Comparison of ENCODE assay signal across 1 cellular context in genomic region chr2:74043345-74044329, GRCh38.
TF ChIP-seq lines count a peak whose summit lies in the region.

No MANE protein-coding gene starts in this region.

TF ChIP-seq in HepG2, 621 proteins besides CTCF, POLR2A, EP300 and RAD21 (continues in another document):
- peak; percentile 54 for TF ChIP-seq HNF4G (IDR thresholded peaks at IDR 0.05; ENCODE audit: borderline replicate concordance, low read depth, low read length)
- no peak for TF ChIP-seq HNF4G (CRISPR knock-in tag; IDR thresholded peaks at IDR 0.05; ENCODE audit: borderline replicate concordance, low read depth)
- TF ChIP-seq ZSCAN9 (CRISPR knock-in tag; IDR thresholded peaks at IDR 0.05; ENCODE audit: borderline replicate concordance), result no peak
- no peak for TF ChIP-seq ZNF563 (CRISPR knock-in tag; IDR thresholded peaks at IDR 0.05)
- TF ChIP-seq ZNF281 (CRISPR knock-in tag; IDR thresholded peaks at IDR 0.05; ENCODE audit: borderline replicate concordance), result peak; percentile 95
- no peak; the same call in 1 of the 2 replicates for TF ChIP-seq IRF9 (CRISPR knock-in tag; IDR thresholded peaks at IDR 0.05; ENCODE audit: borderline replicate concordance)
- peak; percentile 61; the same call in 1 of the 2 replicates for TF ChIP-seq ZNF614 (CRISPR knock-in tag; IDR thresholded peaks at IDR 0.05; ENCODE audit: borderline replicate concordance)
- 0 out of 2 replicates have a peak, but pooled peaks have one; percentile 11 for TF ChIP-seq POGK (CRISPR knock-in tag; conservative IDR thresholded peaks at IDR 0.05)
- no peak for TF ChIP-seq ZNF556 (CRISPR knock-in tag; IDR thresholded peaks at IDR 0.05; ENCODE audit: borderline replicate concordance)
- TF ChIP-seq HMGXB3 (CRISPR knock-in tag; IDR thresholded peaks at IDR 0.05; ENCODE audit: borderline replicate concordance), result no peak
- no peak for TF ChIP-seq ZNF777 (CRISPR knock-in tag; IDR thresholded peaks at IDR 0.05)
- TF ChIP-seq ZNF501 (CRISPR knock-in tag; IDR thresholded peaks at IDR 0.05), result peak; percentile 68
- no peak for TF ChIP-seq ZNF569 (CRISPR knock-in tag; IDR thresholded peaks at IDR 0.05; ENCODE audit: borderline replicate concordance)
- TF ChIP-seq TEAD3 (CRISPR knock-in tag; optimal IDR thresholded peaks at IDR 0.05; ENCODE audit: borderline replicate concordance), result peak; percentile 58
- no peak for TF ChIP-seq HOXA9 (CRISPR knock-in tag; IDR thresholded peaks at IDR 0.05; ENCODE audit: borderline replicate concordance)
- TF ChIP-seq HOXA3 (CRISPR knock-in tag; IDR thresholded peaks at IDR 0.05), result 0 out of 2 replicates have a peak, but pooled peaks have one; percentile 27
- TF ChIP-seq HNF1B (CRISPR knock-in tag; IDR thresholded peaks at IDR 0.05), result no peak; the same call in 1 of the 2 replicates
- TF ChIP-seq MED13 (CRISPR knock-in tag; IDR thresholded peaks at IDR 0.05), result no peak
- 0 out of 2 replicates have a peak, but pooled peaks have one; percentile 58 for TF ChIP-seq SP5 (CRISPR knock-in tag; IDR thresholded peaks at IDR 0.05; ENCODE audit: borderline replicate concordance, low read depth)
- TF ChIP-seq POGZ (CRISPR knock-in tag; IDR thresholded peaks at IDR 0.05), result peak; percentile 23
- peak in 1 of 2 experiments; percentile 60; a peak in 1 of 4 replicates for TF ChIP-seq NR2F1 (CRISPR knock-in tag; IDR thresholded peaks at IDR 0.05)
- TF ChIP-seq ZNF121 (CRISPR knock-in tag; IDR thresholded peaks at IDR 0.05), result peak; percentile 84
- no peak for TF ChIP-seq ATF5 (CRISPR knock-in tag; IDR thresholded peaks at IDR 0.05; ENCODE audit: low read depth)
- 0 out of 2 replicates have a peak, but pooled peaks have one; percentile 34 for TF ChIP-seq HINFP (CRISPR knock-in tag; IDR thresholded peaks at IDR 0.05; ENCODE audit: low read depth)
- TF ChIP-seq ZNF205 (CRISPR knock-in tag; IDR thresholded peaks at IDR 0.05), result 0 out of 2 replicates have a peak, but pooled peaks have one; percentile 26
- TF ChIP-seq TBX2 (CRISPR knock-in tag; IDR thresholded peaks at IDR 0.05; ENCODE audit: borderline replicate concordance), result peak; percentile 34; the same call in 1 of the 2 replicates
- peak; percentile 77 for TF ChIP-seq MIXL1 (CRISPR knock-in tag; IDR thresholded peaks at IDR 0.05)
- peak; percentile 61; the same call in 1 of the 2 replicates for TF ChIP-seq ETV5 (CRISPR knock-in tag; IDR thresholded peaks at IDR 0.05; ENCODE audit: borderline replicate concordance)
- peak; percentile 55; the same call in 1 of the 2 replicates for TF ChIP-seq ZBTB38 (CRISPR knock-in tag; IDR thresholded peaks at IDR 0.05)
- peak; percentile 53; the same call in 1 of the 2 replicates for TF ChIP-seq ARID5B (CRISPR knock-in tag; IDR thresholded peaks at IDR 0.05)
- 0 out of 2 replicates have a peak, but pooled peaks have one; percentile 12 for TF ChIP-seq ZNF292 (CRISPR knock-in tag; IDR thresholded peaks at IDR 0.05; ENCODE audit: borderline replicate concordance, low read depth)
- TF ChIP-seq KDM6A (CRISPR knock-in tag; IDR thresholded peaks at IDR 0.05; ENCODE audit: low read depth), result peak; percentile 23; the same call in 1 of the 2 replicates
- TF ChIP-seq HNF4A (CRISPR knock-in tag; IDR thresholded peaks at IDR 0.05), result peak; percentile 92
- TF ChIP-seq RXRB (CRISPR knock-in tag; IDR thresholded peaks at IDR 0.05; ENCODE audit: borderline replicate concordance), result peak; percentile 74
- TF ChIP-seq ZFX (CRISPR knock-in tag; IDR thresholded peaks at IDR 0.05; ENCODE audit: low read depth), result peak; percentile 54
- TF ChIP-seq ZNF33B (CRISPR knock-in tag; IDR thresholded peaks at IDR 0.05), result no peak
- TF ChIP-seq MYPOP (CRISPR knock-in tag; IDR thresholded peaks at IDR 0.05), result no peak
- TF ChIP-seq WIZ (CRISPR knock-in tag; IDR thresholded peaks at IDR 0.05), result no peak
